ENCODE assay signal across 9 cellular contexts in genomic region chr4:153514001-153514526, GRCh38. TPM values are rescaled to one million over a fixed set of nuclear protein-coding genes. Genes with fewer than 3 reads are reported as not detected.
DNase-seq lines count a peak whose midpoint lies in the region; ATAC-seq, FAIRE-seq and TF ChIP-seq lines count a peak whose summit lies in the region.
"Had no signal": no experiment of that assay in that cellular context is flagged by ENCODE, and none has a peak within 500 bp of the region (broad histone marks: within the 10 kb centered on the region; RNA-seq: fewer than 3 reads in every experiment).

No MANE protein-coding gene starts in this region.

- in situ Hi-C loops in GM12878 (cut with MboI): no loop called here

- no peaks in the 10 kb centered on the region; the same call in 1 of the 2 replicates for H3K27me3 Mint-ChIP-seq in HFFc6 (ENCODE audit: insufficient read depth)
- no peaks in the 10 kb centered on the region for H3K27me3 Mint-ChIP-seq in mesothelial cell of epicardium (ENCODE audit: low read depth)

- no peak overlapping the region for H3K4me3 ChIP-seq in BLaER1 treated with 17β-estradiol and CSF1 and Interleukin-3, amounts not matched to agents 10 nM and 100 nM
- H3K4me3 ChIP-seq in GM12878: no peak overlapping the region

- no peaks in the 10 kb centered on the region for H3K9me3 Mint-ChIP-seq in HFFc6
- peaks cover 10% of the 10 kb centered on the region for H3K9me3 Mint-ChIP-seq in mesothelial cell of epicardium

- CTCF ChIA-PET in GM12878 (lab: Yijun Ruan, JAX): interaction anchor here (1.2 to 1.6 kb wide), 3 partner anchors 19 to 172 kb away, joined by 3 to 5 read pairs (median 4); no protein-coding TSS in a partner anchor

- intact Hi-C loops in GM12878 (cut with micrococcal nuclease; ENCODE audit: unreplicated experiment): no loop called here

- H3K36me3 Mint-ChIP-seq in HFFc6 (ENCODE audit: low read depth) (peaks cover 4% of the 10 kb centered on the region; the same call in 1 of the 2 replicates), mesothelial cell of epicardium (no peaks in the 10 kb centered on the region)

- H3K4me1 ChIP-seq in BLaER1 treated with 17β-estradiol and CSF1 and Interleukin-3, amounts not matched to agents 10 nM and 100 nM: peaks cover 14 to 72% (median 58%) of the 10 kb centered on the region in 10 experiments
- peaks cover 30% of the 10 kb centered on the region for H3K4me1 ChIP-seq in GM12878 (ENCODE audit: control insufficient read depth, insufficient read depth, low read length)

- WGBS in GM12878 (ENCODE audit: insufficient coverage, insufficient replicate concordance, low lambda C conversion rate, missing lambda C conversion rate): 23% methylated on average over 3 of the region's 3 CpGs

- RAD21 ChIA-PET in GM12878 (lab: Charles Lee; ENCODE audit: unreplicated experiment): interaction anchor here (0.6 to 1.7 kb wide), 5 partner anchors 16 to 129 kb away, joined by 3 to 4 read pairs (median 4); partner anchors contain the start of gene TMEM131L

- FAIRE-seq in GM12878 (lab: Jason Lieb, UNC): no peak

- ATAC-seq in GM12878 (peak; percentile 40), GM21526 (IDR thresholded peaks at IDR 0.05; ENCODE audit: low FRiP score, unreplicated experiment) (no peak), GM18517 (IDR thresholded peaks at IDR 0.05; ENCODE audit: unreplicated experiment) (no peak)

- H3K4me3 Mint-ChIP-seq in HFFc6 (peak overlapping the region; percentile 74), mesothelial cell of epicardium (no peak overlapping the region)

- peaks cover 25 to 93% (median 64%) of the 10 kb centered on the region in 11 experiments; a peak in 21 of 22 replicates for H3K36me3 ChIP-seq in BLaER1 treated with 17β-estradiol and CSF1 and Interleukin-3, amounts not matched to agents 10 nM and 100 nM
- H3K36me3 ChIP-seq in GM12878 (ENCODE audit: control insufficient read depth in 2 of 2, insufficient read depth in 2 of 2, low read length in 1 of 2): peaks cover 2 to 47% of the 10 kb centered on the region in 2 experiments; a peak in 3 of 4 replicates

- POLR2A ChIA-PET in GM12878 (lab: Charles Lee): interaction anchor here (0.7 to 2.6 kb wide), 7 partner anchors 8 to 60 kb away, joined by 3 to 12 read pairs (median 5); no protein-coding TSS in a partner anchor

- peaks cover 0 to 100% (median 49%) of the 10 kb centered on the region in 11 experiments; a peak in 19 of 22 replicates for H4K20me1 ChIP-seq in BLaER1 treated with 17β-estradiol and CSF1 and Interleukin-3, amounts not matched to agents 10 nM and 100 nM
- no peaks in the 10 kb centered on the region; the same call in 1 of the 2 replicates for H4K20me1 ChIP-seq in GM12878 (ENCODE audit: control insufficient read depth, insufficient read depth)

- no TSS peak for BruUV-seq in GM12878 (replicated peaks; lab: Mats Ljungman, UMichigan)

- no peak overlapping the region for H2AFZ ChIP-seq in GM12878 (ENCODE audit: control insufficient read depth, low read depth, low read length)

- H3K27ac Mint-ChIP-seq in HFFc6 (peak overlapping the region; percentile 86), mesothelial cell of epicardium (peak overlapping the region; percentile 80)

- H3K9ac ChIP-seq in BLaER1 treated with 17β-estradiol and CSF1 and Interleukin-3, amounts not matched to agents 10 nM and 100 nM: no peak overlapping the region
- H3K9ac ChIP-seq in GM12878 (ENCODE audit: control insufficient read depth, insufficient read depth, low read length): no peak overlapping the region

- H3K9me3 ChIP-seq in BLaER1 treated with 17β-estradiol and CSF1 and Interleukin-3, amounts not matched to agents 10 nM and 100 nM (replicated peaks in 1 of 11): peaks cover 0 to 12% (median 5%) of the 10 kb centered on the region in 11 experiments; a peak in 7 of 22 replicates
- H3K9me3 ChIP-seq in GM12878 (replicated peaks; ENCODE audit: control insufficient read depth, insufficient read depth, low read length): no peaks in the 10 kb centered on the region; the same call in 1 of the 3 replicates

- H3K4me1 Mint-ChIP-seq in HFFc6 (ENCODE audit: low read depth) (peaks cover 43% of the 10 kb centered on the region), mesothelial cell of epicardium (peaks cover 42% of the 10 kb centered on the region)

- TF ChIP-seq POLR2A in GM12878 (IDR thresholded peaks at IDR 0.05; ENCODE audit: low read depth, low read length): no peak

- SMC1A ChIA-PET in GM12878 (lab: Charles Lee; ENCODE audit: uncharacterized antibody, unreplicated experiment): interaction anchor here (1.0 to 12.9 kb wide), 11 partner anchors 10 to 129 kb away, joined by 3 to 177 read pairs (median 8); no protein-coding TSS in a partner anchor

- DNase-seq in HFFc6: peak; percentile 81
- DNase-seq in GM12878 (ENCODE audit: low read depth, low spot score): no peak
- DNase-seq in mesothelial cell of epicardium (ENCODE audit: low spot score in 2 of 2, unreplicated experiment in 2 of 2): no peak
- no peak for DNase-seq in T-helper 2 cell
- DNase-seq in HPDE6-E6E7 (ENCODE audit: extremely low spot score): no peak
- DNase-seq: NCI-H1417 had no signal

- no peaks in the 10 kb centered on the region for H3K27me3 ChIP-seq in BLaER1 treated with 17β-estradiol and CSF1 and Interleukin-3, amounts not matched to agents 10 nM and 100 nM
- H3K27me3 ChIP-seq in GM12878 (replicated peaks in 1 of 2; ENCODE audit: control insufficient read depth in 2 of 2, insufficient read depth in 2 of 2, low read length in 1 of 2): no peaks in the 10 kb centered on the region

- H3K27ac ChIP-seq in BLaER1 treated with 17β-estradiol and CSF1 and Interleukin-3, amounts not matched to agents 10 nM and 100 nM: no peak overlapping the region
- peak overlapping the region; percentile 15; the same call in 1 of the 2 replicates for H3K27ac ChIP-seq in GM12878 (ENCODE audit: control insufficient read depth, insufficient read depth)

- no peak for TF ChIP-seq EP300 in GM12878 (IDR thresholded peaks at IDR 0.05; ENCODE audit: borderline replicate concordance in 1 of 2, control insufficient read depth in 1 of 2, low read depth in 2 of 2, low read length in 2 of 2)

- no peak for TF ChIP-seq RAD21 in GM12878 (IDR thresholded peaks at IDR 0.05; ENCODE audit: insufficient read depth, low read depth, low read length)

- TF ChIP-seq CTCF in HFFc6 (IDR thresholded peaks at IDR 0.05): no peak
- no peak for TF ChIP-seq CTCF in GM12878 (IDR thresholded peaks at IDR 0.05 in 2 of 3, conservative IDR thresholded peaks at IDR 0.05 in 1 of 3; ENCODE audit: control insufficient read depth in 2 of 3, extremely low read depth in 1 of 3, insufficient read depth in 1 of 3, low read depth in 3 of 3, low read length in 3 of 3)
- TF ChIP-seq CTCF in mesothelial cell of epicardium (IDR thresholded peaks at IDR 0.05; ENCODE audit: unreplicated experiment): no peak

- peaks cover 99% of the 10 kb centered on the region for H3K79me2 ChIP-seq in GM12878 (ENCODE audit: control insufficient read depth, insufficient read depth, low read length)

- peak overlapping the region in 6 of 11 experiments; percentile 13 to 52 (median 44); a peak in 8 of 22 replicates for H3K4me2 ChIP-seq in BLaER1 treated with 17β-estradiol and CSF1 and Interleukin-3, amounts not matched to agents 10 nM and 100 nM
- peak overlapping the region; percentile 43; the same call in 1 of the 2 replicates for H3K4me2 ChIP-seq in GM12878 (ENCODE audit: control insufficient read depth, insufficient read depth)

TF ChIP-seq in GM12878, 131 proteins besides CTCF, POLR2A, EP300 and RAD21:
- TF ChIP-seq MYC (IDR thresholded peaks at IDR 0.05; ENCODE audit: insufficient read depth, insufficient read length, insufficient replicate concordance, low read length, severe bottlenecking): no peak
- TF ChIP-seq SKIL (IDR thresholded peaks at IDR 0.05; ENCODE audit: low read depth, poor library complexity, severe bottlenecking): peak; percentile 18
TF ChIP-seq in GM12878: peak in this region for 1.

RNA-seq across cellular contexts. Expression of gene TMEM131L, which starts 47.9 kb away (rescaled TPM):
- total RNA-seq in HFFc6 (2021; fragmentation: NEBNext Ultra II Directional; extraction: Animal tissue kit (Norgen Biotek cat#: 25700)): 1 to 10 TPM; 7.7 to 8.9 (median 8.0) TPM
- 766 and 777 TPM in 2 replicates for total RNA-seq in GM12878 (2013; cell fraction: nucleolus; rRNA removed)
- 77.0 and 90.4 TPM in 2 replicates for total RNA-seq in GM12878 (2014; rRNA removed)
- 64.0 and 66.4 TPM in 2 replicates for total RNA-seq in GM12878 (2014; rRNA removed; fragmentation: Illumina TruSeq; extraction: Trizol)
- total RNA-seq in GM12878 (2021): 77.8 and 85.2 TPM in 2 replicates
- 39.6 TPM for polyA plus RNA-seq in GM12878 (2011; ENCODE audit: low read depth)
- 90.9 and 101 TPM in 2 replicates for polyA plus RNA-seq in GM12878 (2011; rRNA removed)
- polyA plus RNA-seq in GM12878 (2011; cell fraction: cytosol; rRNA removed): 65.6 and 84.8 TPM in 2 replicates
- 169 and 183 TPM in 2 replicates for polyA plus RNA-seq in GM12878 (2011; cell fraction: nucleus; rRNA removed)
- 45.1 and 70.5 TPM in 2 replicates for polyA plus RNA-seq in GM12878 (2012)
- 74.3 and 94.5 TPM in 2 replicates for polyA plus RNA-seq in GM12878 (2014; fragmentation: Illumina TruSeq; extraction: Trizol)
- polyA plus RNA-seq in GM12878 (2014; fragmentation: Nextera tagmentation; extraction: Ambion mirVana): 1 to 10 TPM; 8.5 to 9.5 TPM
- 47.1 and 47.5 TPM in 2 replicates for polyA plus RNA-seq in GM12878 (2014; rRNA removed)
- 10 to 100 TPM; 74.5 TPM for polyA plus RNA-seq in GM12878 (2016; fragmentation: Nextera tagmentation; extraction: Ambion mirVana)
- 177 and 187 TPM in 2 replicates for polyA minus RNA-seq in GM12878 (2011; rRNA and poly(A)+ RNA removed)
- 53.1 and 74.4 TPM in 2 replicates for polyA minus RNA-seq in GM12878 (2011; cell fraction: cytosol; rRNA and poly(A)+ RNA removed)
- polyA minus RNA-seq in GM12878 (2011; cell fraction: nucleus; rRNA and poly(A)+ RNA removed): 194 and 231 TPM in 2 replicates
- 11.0 to 13.9 TPM (median 11.4 TPM) in 3 replicates for total RNA-seq in mesothelial cell of epicardium
